In the genomic region with DNA sequence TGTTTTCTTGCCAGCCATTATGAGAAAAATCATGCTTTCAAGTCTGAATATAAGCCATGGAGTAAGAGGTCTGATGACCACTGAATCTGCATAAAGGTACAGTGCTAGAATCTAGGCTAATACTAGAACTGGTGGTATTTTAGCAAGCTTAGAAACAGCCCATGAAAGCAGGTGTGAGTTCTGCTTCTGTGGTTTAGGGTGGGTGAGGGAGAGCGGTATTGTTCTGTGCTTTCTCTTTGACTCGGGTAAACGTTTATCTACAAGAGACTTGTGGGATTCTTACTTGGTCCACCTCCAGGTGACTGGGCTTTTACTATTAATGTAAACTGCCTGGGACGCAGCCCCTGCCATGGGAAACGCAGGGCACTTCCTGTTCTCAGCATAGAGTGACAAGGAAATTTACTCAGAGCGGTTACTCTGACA, we compare ENCODE assay signal across 8 cellular contexts. TPM values are rescaled to one million over a fixed set of nuclear protein-coding genes. Genes with fewer than 3 reads are reported as not detected.
DNase-seq lines count a peak whose midpoint lies in the region; ATAC-seq and TF ChIP-seq lines count a peak whose summit lies in the region.

No MANE protein-coding gene starts in this region.

- H3K9ac ChIP-seq in colonic mucosa (ENCODE audit: low read depth in 2 of 2, low read length in 2 of 2), result no peak overlapping the region

- peaks cover 6% of the 10 kb centered on the region for H3K36me3 Mint-ChIP-seq in glutamatergic neuron (ENCODE audit: unreplicated experiment)

- TF ChIP-seq CTCF in C4-2B (conservative IDR thresholded peaks at IDR 0.05) (no peak), colonic mucosa (IDR thresholded peaks at IDR 0.05) (no peak), glutamatergic neuron (IDR thresholded peaks at IDR 0.05; ENCODE audit: partially characterized antibody, unreplicated experiment) (no peak)

- DNase-seq in colonic mucosa (no peak), NCI-H1417 (lab: John Stamatoyannopoulos, UW) (no peak), NCI-H2081 (lab: John Stamatoyannopoulos, UW) (no peak), glutamatergic neuron (no peak)
- no peak for DNase-seq in effector memory CD4-positive, alpha-beta T cell

- no peak overlapping the region for H3K4me3 Mint-ChIP-seq in glutamatergic neuron (ENCODE audit: unreplicated experiment)

- H3K27ac Mint-ChIP-seq in glutamatergic neuron (ENCODE audit: unreplicated experiment), result no peak overlapping the region

- H3K4me1 ChIP-seq in colonic mucosa, result no peaks in the 10 kb centered on the region
- H3K4me1 ChIP-seq in effector memory CD4-positive, alpha-beta T cell (ENCODE audit: control insufficient read depth, insufficient read depth, low read length, poor library complexity, severe bottlenecking), result no peaks in the 10 kb centered on the region

- H3K9me3 Mint-ChIP-seq in glutamatergic neuron (ENCODE audit: unreplicated experiment), result peaks cover 12% of the 10 kb centered on the region

- no peaks in the 10 kb centered on the region for H3K36me3 ChIP-seq in colonic mucosa
- H3K36me3 ChIP-seq in effector memory CD4-positive, alpha-beta T cell (ENCODE audit: control insufficient read depth, insufficient read depth, low read length), result peaks cover 4% of the 10 kb centered on the region

- H3K27me3 ChIP-seq in colonic mucosa, result no peaks in the 10 kb centered on the region
- H3K27me3 ChIP-seq in effector memory CD4-positive, alpha-beta T cell (replicated peaks; ENCODE audit: control insufficient read depth, insufficient read depth, low read length, poor library complexity, severe bottlenecking), result no peaks in the 10 kb centered on the region

- peak; percentile 97 for ATAC-seq in GM19328 (IDR thresholded peaks at IDR 0.05; ENCODE audit: unreplicated experiment)
- ATAC-seq in HG03196 (IDR thresholded peaks at IDR 0.05; ENCODE audit: unreplicated experiment), result peak; percentile 86

- H3K4me3 ChIP-seq in colonic mucosa, result no peak overlapping the region
- no peak overlapping the region for H3K4me3 ChIP-seq in effector memory CD4-positive, alpha-beta T cell (ENCODE audit: insufficient read depth, low read depth, low read length, poor library complexity, severe bottlenecking)

- no peaks in the 10 kb centered on the region for H3K27me3 Mint-ChIP-seq in glutamatergic neuron (ENCODE audit: unreplicated experiment)

- peak overlapping the region; percentile 83 for H3K27ac ChIP-seq in C4-2B
- peak overlapping the region; percentile 44 for H3K27ac ChIP-seq in colonic mucosa
- H3K27ac ChIP-seq in effector memory CD4-positive, alpha-beta T cell (ENCODE audit: insufficient read depth, low read length, poor library complexity, severe bottlenecking), result no peak overlapping the region

- intact Hi-C loops in colonic mucosa (cut with DNase I), result no loop called here

- no peaks in the 10 kb centered on the region for H3K9me3 ChIP-seq in colonic mucosa
- H3K9me3 ChIP-seq in effector memory CD4-positive, alpha-beta T cell (ENCODE audit: control insufficient read depth, low read length), result no peaks in the 10 kb centered on the region

- no peaks in the 10 kb centered on the region for H3K4me1 Mint-ChIP-seq in glutamatergic neuron (ENCODE audit: low read depth, unreplicated experiment)

RNA-seq across cellular contexts. Expression of a gene that starts 55.2 kb away (rescaled TPM):
- not detected for total RNA-seq in colonic mucosa
- total RNA-seq in glutamatergic neuron (ENCODE audit: unreplicated experiment), result not detected
